8 cellular contexts compared by ENCODE assay signal in the genomic region with DNA sequence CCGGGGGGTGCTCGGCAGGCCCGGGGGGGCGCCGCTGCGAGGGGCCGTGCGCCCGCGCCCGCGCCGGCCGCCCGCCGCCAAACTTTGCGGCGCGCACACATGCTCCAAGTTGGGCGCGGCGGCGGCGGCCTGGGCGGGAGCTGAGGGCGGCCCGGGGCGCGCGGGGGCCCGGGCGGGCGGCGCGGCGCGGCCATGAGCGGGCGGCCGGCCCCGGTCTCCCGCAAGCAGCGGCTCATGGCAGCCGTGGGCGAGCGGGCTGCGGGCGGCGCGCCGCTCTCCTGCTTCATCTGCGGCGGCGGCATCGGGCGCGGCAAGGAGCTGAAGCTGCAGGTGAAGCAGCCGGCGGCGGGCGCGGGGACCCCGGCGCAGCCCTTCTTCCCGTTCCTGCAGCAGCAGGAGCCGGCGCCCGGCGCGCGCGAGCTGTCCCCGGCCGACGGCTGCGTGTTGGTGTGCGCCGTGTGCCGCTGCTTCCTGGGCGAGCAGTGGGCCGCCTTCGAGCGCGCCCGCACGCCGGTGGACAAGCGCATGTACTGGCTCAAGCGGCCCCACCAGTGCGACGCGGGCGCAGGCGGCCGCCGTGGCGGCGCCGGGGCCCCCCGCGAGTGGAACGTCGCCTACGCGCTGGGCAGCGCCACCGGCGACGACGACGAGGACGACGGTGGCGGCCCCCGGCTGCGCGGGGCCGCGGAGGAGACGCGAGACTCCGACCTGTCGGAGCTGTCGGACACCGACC. TPM values are rescaled to one million over a fixed set of nuclear protein-coding genes. Genes with fewer than 3 reads are reported as not detected.
A peak's percentile ranks its signal among the peaks of the same experiment; 100 is the strongest.
DNase-seq lines count a peak whose midpoint lies in the region; ATAC-seq and TF ChIP-seq lines count a peak whose summit lies in the region.

No MANE protein-coding gene starts in this region.

- intact Hi-C loops in Right ventricle myocardium inferior (cut with DNase I) (loop anchor here (5.0 kb wide), 2 partner anchors 38 to 47 kb away; no protein-coding TSS in a partner anchor), aorta (cut with DNase I) (loop anchor here (5.0 to 10.0 kb wide), 4 partner anchors 33 to 58 kb away; a partner anchor contains a TSS)

- H3K36me3 ChIP-seq in cardiac muscle cell = no peaks in the 10 kb centered on the region
- H3K36me3 ChIP-seq in liver (ENCODE audit: control insufficient read depth in 4 of 4, insufficient read depth in 3 of 4, low read depth in 1 of 4, low read length in 3 of 4) = no peaks in the 10 kb centered on the region
- H3K36me3 ChIP-seq in aorta (ENCODE audit: control insufficient read depth in 1 of 2, insufficient read depth in 2 of 2, low read length in 1 of 2) = no peaks in the 10 kb centered on the region

- H3K4me3 ChIP-seq in cardiac muscle cell = peak overlapping the region; percentile 34
- peak overlapping the region in 2 of 3 donors; percentile 43 to 57 for H3K4me3 ChIP-seq in liver (ENCODE audit: low read depth in 1 of 3, low read length in 3 of 3)
- H3K4me3 ChIP-seq in aorta (ENCODE audit: low read length in 2 of 2) = peak overlapping the region; percentile 45 to 70

- H3K27ac ChIP-seq in cardiac muscle cell = no peak overlapping the region
- H3K27ac ChIP-seq in liver (ENCODE audit: low read depth in 1 of 2, low read length in 2 of 2) = no peak overlapping the region
- H3K27ac ChIP-seq in aorta (ENCODE audit: low read depth in 1 of 2, low read length in 2 of 2) = no peak overlapping the region

- TF ChIP-seq CTCF in cardiac muscle cell (IDR thresholded peaks at IDR 0.05; ENCODE audit: low read depth, low read length) (no peak), liver (IDR thresholded peaks at IDR 0.05; ENCODE audit: low read depth, low read length, missing input control) (no peak)

- H3K4me1 ChIP-seq in cardiac muscle cell (ENCODE audit: low read depth) (peaks cover 42% of the 10 kb centered on the region), liver (ENCODE audit: control insufficient read depth in 4 of 4, insufficient read depth in 4 of 4, low read length in 3 of 4) (peaks cover 21 to 78% (median 70%) of the 10 kb centered on the region in 4 donors), aorta (ENCODE audit: control insufficient read depth in 1 of 2, insufficient read depth in 2 of 2, low read length in 2 of 2) (no peaks in the 10 kb centered on the region)

- H3K9me3 ChIP-seq in cardiac muscle cell (ENCODE audit: low read depth) = no peaks in the 10 kb centered on the region
- H3K9me3 ChIP-seq in liver (ENCODE audit: control insufficient read depth in 4 of 4, low read length in 3 of 4) = no peaks in the 10 kb centered on the region
- H3K9me3 ChIP-seq in aorta (ENCODE audit: control insufficient read depth, low read length) = no peaks in the 10 kb centered on the region

- H3K9ac ChIP-seq in liver (ENCODE audit: low read depth in 1 of 2, low read length in 2 of 2) = no peak overlapping the region

- TF ChIP-seq RAD21 in liver (IDR thresholded peaks at IDR 0.05) = no peak

- no peak for ATAC-seq in Right ventricle myocardium inferior
- ATAC-seq in aorta (ENCODE audit: low FRiP score) = no peak
- ATAC-seq in GM21786 (IDR thresholded peaks at IDR 0.05; ENCODE audit: unreplicated experiment) = no peak
- ATAC-seq in GM21717 (IDR thresholded peaks at IDR 0.05; ENCODE audit: unreplicated experiment) = no peak
- ATAC-seq in GM21360 (IDR thresholded peaks at IDR 0.05; ENCODE audit: unreplicated experiment) = no peak

- DNase-seq in cardiac muscle cell (ENCODE audit: low read depth in 1 of 2, low spot score in 1 of 2) (peak; percentile 57 to 64), Right ventricle myocardium inferior (ENCODE audit: missing footprints) (no peak), astrocyte of the hippocampus (ENCODE audit: low read depth, low spot score) (peak; percentile 70), aorta (no peak)

- WGBS in liver = 2% methylated on average over 125 of the region's 125 CpGs
- 0 to 1% methylated on average over 87 to 125 of the region's 125 CpGs for WGBS in aorta, 2 donors

- H3K27me3 ChIP-seq in cardiac muscle cell (no peaks in the 10 kb centered on the region), liver (ENCODE audit: control insufficient read depth in 4 of 4, insufficient read depth in 4 of 4, low read length in 3 of 4) (no peaks in the 10 kb centered on the region), aorta (ENCODE audit: control insufficient read depth in 1 of 2, insufficient read depth in 2 of 2, low read length in 1 of 2) (no peaks in the 10 kb centered on the region)

TF ChIP-seq in liver, 16 proteins besides CTCF, POLR2A, EP300 and RAD21:
- TF ChIP-seq, protein P1, sequence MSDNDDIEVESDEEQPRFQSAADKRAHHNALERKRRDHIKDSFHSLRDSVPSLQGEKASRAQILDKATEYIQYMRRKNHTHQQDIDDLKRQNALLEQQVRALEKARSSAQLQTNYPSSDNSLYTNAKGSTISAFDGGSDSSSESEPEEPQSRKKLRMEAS (IDR thresholded peaks at IDR 0.05) = no peak
- TF ChIP-seq, protein P2, sequence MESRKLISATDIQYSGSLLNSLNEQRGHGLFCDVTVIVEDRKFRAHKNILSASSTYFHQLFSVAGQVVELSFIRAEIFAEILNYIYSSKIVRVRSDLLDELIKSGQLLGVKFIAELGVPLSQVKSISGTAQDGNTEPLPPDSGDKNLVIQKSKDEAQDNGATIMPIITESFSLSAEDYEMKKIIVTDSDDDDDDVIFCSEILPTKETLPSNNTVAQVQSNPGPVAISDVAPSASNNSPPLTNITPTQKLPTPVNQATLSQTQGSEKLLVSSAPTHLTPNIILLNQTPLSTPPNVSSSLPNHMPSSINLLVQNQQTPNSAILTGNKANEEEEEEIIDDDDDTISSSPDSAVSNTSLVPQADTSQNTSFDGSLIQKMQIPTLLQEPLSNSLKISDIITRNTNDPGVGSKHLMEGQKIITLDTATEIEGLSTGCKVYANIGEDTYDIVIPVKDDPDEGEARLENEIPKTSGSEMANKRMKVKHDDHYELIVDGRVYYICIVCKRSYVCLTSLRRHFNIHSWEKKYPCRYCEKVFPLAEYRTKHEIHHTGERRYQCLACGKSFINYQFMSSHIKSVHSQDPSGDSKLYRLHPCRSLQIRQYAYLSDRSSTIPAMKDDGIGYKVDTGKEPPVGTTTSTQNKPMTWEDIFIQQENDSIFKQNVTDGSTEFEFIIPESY (IDR thresholded peaks at IDR 0.05) = no peak
- TF ChIP-seq YY1 (IDR thresholded peaks at IDR 0.05) = no peak
- TF ChIP-seq, protein P3, sequence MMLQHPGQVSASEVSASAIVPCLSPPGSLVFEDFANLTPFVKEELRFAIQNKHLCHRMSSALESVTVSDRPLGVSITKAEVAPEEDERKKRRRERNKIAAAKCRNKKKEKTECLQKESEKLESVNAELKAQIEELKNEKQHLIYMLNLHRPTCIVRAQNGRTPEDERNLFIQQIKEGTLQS (IDR thresholded peaks at IDR 0.05) = no peak
- TF ChIP-seq FOXA1 (IDR thresholded peaks at IDR 0.05) = no peak
- TF ChIP-seq HNF4G (IDR thresholded peaks at IDR 0.05) = no peak
- no peak for TF ChIP-seq GABPA (IDR thresholded peaks at IDR 0.05 in 1 of 2, conservative IDR thresholded peaks at IDR 0.05 in 1 of 2)
- TF ChIP-seq FOXA2 (IDR thresholded peaks at IDR 0.05) = no peak
- no peak for TF ChIP-seq NR2F2 (IDR thresholded peaks at IDR 0.05)
- no peak for TF ChIP-seq RXRA (IDR thresholded peaks at IDR 0.05)
- TF ChIP-seq TAF1 (conservative IDR thresholded peaks at IDR 0.05) = no peak

RNA-seq across cellular contexts. Expression of a gene that starts 57.2 kb away (rescaled TPM):
- total RNA-seq in cardiac muscle cell (not detected in 2 replicates), Right ventricle myocardium inferior (not detected), liver (not detected), aorta (under 1 TPM in 1 of 2 donors, not detected in 1; 0.57 TPM)
- polyA plus RNA-seq in cardiac muscle cell (not detected in 2 replicates), liver (not detected), aorta (not detected)

Comparison
In these comparisons a context has a peak if more than half of its experiments do, and no peak if none do; other contexts are left out.
1. DNase-seq: peak in cardiac muscle cell (2 of 2) and astrocyte of the hippocampus (single experiment); none in Right ventricle myocardium inferior (single experiment) and aorta (0 of 2).
2. Peak in every context shown above with its lines, with median percentiles within 50 percentile points of each other: H3K4me3 ChIP-seq.